ENCODE assay signal across 8 cellular contexts in the genomic region with DNA sequence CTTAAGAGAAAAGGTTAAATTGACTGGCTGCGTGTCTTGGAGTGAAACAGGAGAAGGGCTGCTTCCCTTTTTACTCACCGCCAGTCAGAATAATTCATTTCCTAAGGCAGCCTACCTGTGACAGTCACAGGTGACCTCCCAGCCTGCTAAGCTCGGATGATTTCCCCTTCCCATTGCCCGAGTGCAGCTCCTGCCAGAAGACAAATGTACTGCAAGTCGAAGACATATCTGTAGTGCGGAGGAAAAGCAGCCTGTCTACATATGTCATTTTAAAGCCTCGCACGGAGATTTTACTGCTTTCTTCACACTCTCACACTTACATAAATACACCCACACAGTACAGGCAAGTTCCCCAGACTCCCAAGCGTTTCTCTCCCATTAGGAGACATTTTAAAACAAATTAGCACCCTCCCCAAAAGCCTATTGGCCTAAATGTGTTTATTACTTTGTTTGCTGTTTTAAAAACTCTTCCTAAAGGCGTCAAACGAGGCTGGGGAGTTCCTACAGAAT.
DNase-seq lines count a peak whose midpoint lies in the region; ATAC-seq and TF ChIP-seq lines count a peak whose summit lies in the region.

No MANE protein-coding gene starts in this region.

- peak overlapping the region; percentile 100 for H3K4me2 ChIP-seq in OCI-LY3 (ENCODE audit: low read length)

- DNase-seq in putamen (ENCODE audit: low spot score) (peak; percentile 66), natural killer cell (no peak), NCI-H2081 treated with DMSO at 0.1 percent for 48 hours (lab: John Stamatoyannopoulos, UW) (no peak)
- no peak for DNase-seq in effector CD8-positive, alpha-beta T cell (lab: John Stamatoyannopoulos, UW)

- peaks cover 7 to 17% of the 10 kb centered on the region in 2 donors for H3K4me1 Mint-ChIP-seq in natural killer cell

- WGBS in gastroesophageal sphincter (ENCODE audit: low coverage in 1 of 2), 2 donors = 14 to 26% methylated on average over 6 to 11 of the region's 11 CpGs

- TF ChIP-seq EP300 in gastroesophageal sphincter (IDR thresholded peaks at IDR 0.05) = no peak

- no peak overlapping the region for H2AFZ ChIP-seq in OCI-LY3 (ENCODE audit: low read depth, low read length)

- H3K27ac ChIP-seq in OCI-LY3 (ENCODE audit: low read length) = peak overlapping the region; percentile 74
- peak overlapping the region; percentile 71 to 80 (median 75) for H3K27ac ChIP-seq in gastroesophageal sphincter

- no peaks in the 10 kb centered on the region for H3K27me3 Mint-ChIP-seq in natural killer cell (ENCODE audit: low read depth in 2 of 2)

- H3K9me3 Mint-ChIP-seq in natural killer cell = no peaks in the 10 kb centered on the region

- no peaks in the 10 kb centered on the region for H3K36me3 ChIP-seq in OCI-LY3 (replicated peaks; ENCODE audit: low read depth, low read length)
- no peaks in the 10 kb centered on the region for H3K36me3 ChIP-seq in gastroesophageal sphincter

- peak; percentile 20; the same call in 1 of the 2 replicates for TF ChIP-seq CTCF in OCI-LY3 (IDR thresholded peaks at IDR 0.05; ENCODE audit: low read depth, low read length)
- TF ChIP-seq CTCF in gastroesophageal sphincter (IDR thresholded peaks at IDR 0.05) = no peak
- no peak for TF ChIP-seq CTCF in natural killer cell (IDR thresholded peaks at IDR 0.05)

- no peak overlapping the region for H3K27ac Mint-ChIP-seq in natural killer cell

- H3K9ac ChIP-seq in OCI-LY3 (ENCODE audit: low read length) = peak overlapping the region; percentile 67

- ATAC-seq in GM18870 (IDR thresholded peaks at IDR 0.05; ENCODE audit: unreplicated experiment) (peak; percentile 65), HG02938 (IDR thresholded peaks at IDR 0.05; ENCODE audit: unreplicated experiment) (peak; percentile 50), gastroesophageal sphincter (no peak), natural killer cell (no peak)

- H3K9me3 ChIP-seq in OCI-LY3 (ENCODE audit: insufficient read depth, low read length) (no peaks in the 10 kb centered on the region), gastroesophageal sphincter (no peaks in the 10 kb centered on the region)

- peaks cover 53% of the 10 kb centered on the region for H3K4me1 ChIP-seq in OCI-LY3 (ENCODE audit: low read length)
- H3K4me1 ChIP-seq in gastroesophageal sphincter = peaks cover 24 to 63% (median 34%) of the 10 kb centered on the region in 3 donors

- no peak overlapping the region for H3K4me3 Mint-ChIP-seq in natural killer cell

- H3K27me3 ChIP-seq in OCI-LY3 (ENCODE audit: low read depth, low read length) (peaks cover 6% of the 10 kb centered on the region; the same call in 1 of the 2 replicates), gastroesophageal sphincter (no peaks in the 10 kb centered on the region)

- intact Hi-C loops in natural killer cell (cut with micrococcal nuclease) = no loop called here

- no peak for TF ChIP-seq POLR2A in gastroesophageal sphincter (IDR thresholded peaks at IDR 0.05)

- no peaks in the 10 kb centered on the region for H3K36me3 Mint-ChIP-seq in natural killer cell

- no peaks in the 10 kb centered on the region for H4K20me1 ChIP-seq in OCI-LY3 (ENCODE audit: insufficient read depth, low read length)

- H3K4me3 ChIP-seq in OCI-LY3 (ENCODE audit: low read length) (peak overlapping the region; percentile 77), gastroesophageal sphincter (peak overlapping the region in 1 of 2 donors; percentile 23)

- no peaks in the 10 kb centered on the region for H3K79me2 ChIP-seq in OCI-LY3 (ENCODE audit: low read length)

Comparison
In these comparisons a context has a peak if more than half of its experiments do, and no peak if none do; other contexts are left out.
1. ATAC-seq: peak in GM18870 (single experiment) and HG02938 (single experiment); none in gastroesophageal sphincter (single experiment) and natural killer cell (0 of 3).